18 cellular contexts compared by ENCODE assay signal in the genomic region with DNA sequence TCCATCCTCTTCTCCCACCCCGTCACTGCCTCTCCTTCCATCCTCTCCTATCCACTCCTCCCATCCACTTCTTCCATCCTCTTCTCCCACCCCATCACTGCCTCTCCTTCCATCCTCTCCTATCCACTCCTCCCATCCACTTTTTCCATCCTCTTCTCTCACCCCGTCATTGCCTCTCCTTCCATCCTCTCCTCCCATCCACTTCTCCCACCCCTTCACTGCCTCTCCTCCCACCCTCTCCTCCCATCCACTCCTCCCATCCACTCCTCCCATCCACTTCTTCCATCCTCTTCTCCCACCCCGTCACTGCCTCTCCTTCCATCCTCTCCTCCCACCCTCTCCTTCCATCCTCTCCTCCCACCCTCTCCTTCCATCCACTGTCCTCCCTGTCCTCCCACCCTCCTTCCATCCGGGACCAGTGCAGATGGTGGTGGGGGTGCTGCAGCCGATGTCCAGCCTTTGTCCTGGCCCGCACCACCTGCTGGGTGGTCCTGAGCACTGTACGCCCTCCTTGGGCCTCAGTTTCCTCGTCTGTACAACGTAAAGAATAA.
"Had no signal": no experiment of that assay in that cellular context is flagged by ENCODE, and none has a peak within 500 bp of the region (broad histone marks: within the 10 kb centered on the region; RNA-seq: fewer than 3 reads in every experiment).

No MANE protein-coding gene starts in this region.

- H3K27me3 Mint-ChIP-seq: activated B cell treated with CpG ODN at 0.5 μM for 24 hours; activated naive CD8-positive, alpha-beta T cell had no signal

- H3K36me3 ChIP-seq: transverse colon, vagina had no signal

- H3K27ac Mint-ChIP-seq: activated B cell treated with CpG ODN at 0.5 μM for 24 hours; activated CD4-positive, alpha-beta memory T cell treated with anti-CD3 and anti-CD28 coated beads for 36 hours; activated naive CD8-positive, alpha-beta T cell; effector memory CD8-positive, alpha-beta T cell; immature natural killer cell; memory B cell; naive thymus-derived CD4-positive, alpha-beta T cell; T-cell had no signal

- H3K9me3 ChIP-seq: esophagus squamous epithelium, left ventricle myocardium inferior, transverse colon, vagina had no signal

- H3K9me3 Mint-ChIP-seq: activated B cell treated with CpG ODN at 0.5 μM for 24 hours; activated CD4-positive, alpha-beta memory T cell treated with anti-CD3 and anti-CD28 coated beads for 36 hours; memory B cell; T-cell had no signal

- H3K36me3 Mint-ChIP-seq: activated naive CD8-positive, alpha-beta T cell; memory B cell; naive thymus-derived CD4-positive, alpha-beta T cell; T-cell had no signal

- H3K27me3 ChIP-seq: cardiac muscle cell, esophagus squamous epithelium, transverse colon, vagina had no signal

- DNase-seq: activated B cell treated with CpG ODN at 0.5 μM for 24 hours; activated CD4-positive, alpha-beta memory T cell treated with anti-CD3 and anti-CD28 coated beads for 36 hours; activated CD4-positive, alpha-beta T cell treated with anti-CD3 and anti-CD28 coated beads for 4 hours; activated T-cell treated with anti-CD3 and anti-CD28 coated beads for 4 hours; effector memory CD8-positive, alpha-beta T cell; esophagus squamous epithelium; immature natural killer cell; kidney glomerular epithelial cell; left ventricle myocardium inferior; naive thymus-derived CD4-positive, alpha-beta T cell; stimulated activated CD4-positive, alpha-beta T cell treated with anti-CD3 and anti-CD28 coated beads, Interleukin-2, amount 100 ng/mL, for 24 hours; stimulated activated naive CD8-positive, alpha-beta T cell treated with anti-CD3 and anti-CD28 coated beads, Interleukin-15, Interleukin-2, amounts not matched to agents 100 U/mL and 50 U/mL, for 24 hours; T-cell; transverse colon had no signal

- H3K4me3 Mint-ChIP-seq: activated B cell treated with CpG ODN at 0.5 μM for 24 hours; activated CD4-positive, alpha-beta memory T cell treated with anti-CD3 and anti-CD28 coated beads for 36 hours; activated naive CD8-positive, alpha-beta T cell; effector memory CD8-positive, alpha-beta T cell; immature natural killer cell; memory B cell; naive thymus-derived CD4-positive, alpha-beta T cell; T-cell had no signal

- H3K4me3 ChIP-seq: esophagus squamous epithelium, left ventricle myocardium inferior, transverse colon, vagina had no signal
